Comparison of ENCODE assay signal across 17 cellular contexts in the genomic region with DNA sequence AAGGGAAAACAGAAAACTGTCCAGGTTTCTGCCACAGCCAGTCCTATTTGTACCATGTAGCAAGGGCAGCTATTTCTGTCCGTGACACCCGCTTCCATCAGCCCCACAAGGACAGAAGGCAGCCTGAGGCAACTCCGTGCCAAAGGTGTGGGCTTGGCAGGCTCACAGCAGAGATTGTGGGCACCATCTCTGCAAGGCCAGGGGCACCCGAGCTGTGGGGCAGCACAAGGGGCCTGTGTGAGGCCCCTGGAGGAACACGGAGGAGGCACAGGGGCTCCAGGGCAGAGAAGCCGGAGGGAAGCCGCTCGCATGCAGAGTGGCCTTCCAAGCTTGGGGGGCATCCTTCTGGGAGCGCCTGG. TPM values are rescaled to one million over a fixed set of nuclear protein-coding genes. Genes with fewer than 3 reads are reported as not detected.
DNase-seq lines count a peak whose midpoint lies in the region; ATAC-seq and TF ChIP-seq lines count a peak whose summit lies in the region.
"Had no signal": no experiment of that assay in that cellular context is flagged by ENCODE, and none has a peak within 500 bp of the region (broad histone marks: within the 10 kb centered on the region; RNA-seq: fewer than 3 reads in every experiment).

No MANE protein-coding gene starts in this region.

- H3K27me3 ChIP-seq in mesendoderm (ENCODE audit: insufficient read depth, low read length, poor library complexity) (no peaks in the 10 kb centered on the region), thyroid gland (no peaks in the 10 kb centered on the region), Peyer's patch (no peaks in the 10 kb centered on the region)

- H2BK5ac ChIP-seq in mesendoderm (ENCODE audit: low read length): no peak overlapping the region

- TF ChIP-seq CTCF in WTC11 (IDR thresholded peaks at IDR 0.05) (no peak), thyroid gland (IDR thresholded peaks at IDR 0.05) (no peak), Peyer's patch (IDR thresholded peaks at IDR 0.05) (no peak), mesothelial cell of epicardium (IDR thresholded peaks at IDR 0.05; ENCODE audit: unreplicated experiment) (no peak)

- H2BK15ac ChIP-seq in mesendoderm (replicated peaks; ENCODE audit: low read depth): no peak overlapping the region

- no peak overlapping the region for H2BK120ac ChIP-seq in mesendoderm (ENCODE audit: low read depth, low read length)

- H2AK5ac ChIP-seq in mesendoderm (ENCODE audit: low read length): no peak overlapping the region

- H3K9ac ChIP-seq in mesendoderm (ENCODE audit: low read length): no peak overlapping the region

- H3K4me2 ChIP-seq in mesendoderm (ENCODE audit: low read length): no peak overlapping the region

- no peaks in the 10 kb centered on the region for H3K79me2 ChIP-seq in mesendoderm (ENCODE audit: control insufficient read depth, insufficient read depth, low read length)

- H3K4me1 ChIP-seq in mesendoderm (ENCODE audit: control insufficient read depth, low read depth, low read length) (no peaks in the 10 kb centered on the region), thyroid gland (peaks cover 35 to 57% of the 10 kb centered on the region in 2 donors), Peyer's patch (no peaks in the 10 kb centered on the region)
- H3K4me1 ChIP-seq: BE2C, HAP-1 had no signal

- DNase-seq in WTC11 (ENCODE audit: low spot score): no peak
- DNase-seq in cardiac septum (ENCODE audit: low spot score): peak; percentile 81
- no peak for DNase-seq in mesendoderm
- DNase-seq in thyroid gland: no peak
- DNase-seq in Peyer's patch: no peak
- DNase-seq in mesothelial cell of epicardium (ENCODE audit: low spot score in 2 of 2, unreplicated experiment in 2 of 2): no peak
- DNase-seq in SIG-M5 (lab: John Stamatoyannopoulos, UW): no peak
- DNase-seq: BE2C, KG1, NCI-H1092, NCI-H187, NCI-H446 treated with DMSO at 0.1 percent for 48 hours, NCI-H748 treated with DMSO at 0.1 percent for 48 hours had no signal

- H3K27me3 Mint-ChIP-seq in WTC11 (ENCODE audit: low read depth): no peaks in the 10 kb centered on the region
- H3K27me3 Mint-ChIP-seq in mesothelial cell of epicardium (ENCODE audit: low read depth): no peaks in the 10 kb centered on the region

- no peak overlapping the region for H3K23ac ChIP-seq in mesendoderm (ENCODE audit: low read length)

- no peaks in the 10 kb centered on the region for H3K9me3 Mint-ChIP-seq in WTC11
- no peaks in the 10 kb centered on the region for H3K9me3 Mint-ChIP-seq in mesothelial cell of epicardium

- H3K9me3 ChIP-seq in thyroid gland: no peaks in the 10 kb centered on the region
- no peaks in the 10 kb centered on the region for H3K9me3 ChIP-seq in Peyer's patch
- H3K9me3 ChIP-seq: BE2C, HAP-1 had no signal

- H3K18ac ChIP-seq in mesendoderm (ENCODE audit: low read length): no peak overlapping the region

- H3K36me3 ChIP-seq in mesendoderm (ENCODE audit: control insufficient read depth, insufficient read depth, low read length) (no peaks in the 10 kb centered on the region), thyroid gland (no peaks in the 10 kb centered on the region), Peyer's patch (no peaks in the 10 kb centered on the region)
- H3K36me3 ChIP-seq: BE2C, HAP-1 had no signal

- H3K27ac Mint-ChIP-seq in WTC11 (peak overlapping the region; percentile 32), mesothelial cell of epicardium (no peak overlapping the region)

- no peak for TF ChIP-seq POLR2A in thyroid gland (IDR thresholded peaks at IDR 0.05)
- no peak for TF ChIP-seq POLR2A in Peyer's patch (IDR thresholded peaks at IDR 0.05)

- H3K4ac ChIP-seq in mesendoderm (ENCODE audit: low read depth, low read length): no peak overlapping the region

- no peak overlapping the region for H4K8ac ChIP-seq in mesendoderm (ENCODE audit: low read depth, low read length)

- H3K4me1 Mint-ChIP-seq in WTC11 (peaks cover 41% of the 10 kb centered on the region), mesothelial cell of epicardium (peaks cover 33% of the 10 kb centered on the region)

- peaks cover 4% of the 10 kb centered on the region for H3K79me1 ChIP-seq in mesendoderm (ENCODE audit: low read length)

- no CpG with 5 or more reads among the region's 9 CpGs for WGBS in mesendoderm (ENCODE audit: extremely low coverage, insufficient coverage, low lambda C conversion rate)
- WGBS in thyroid gland, 2 donors: 91 to 92% methylated on average over 9 of the region's 9 CpGs

- H3K4me3 Mint-ChIP-seq in WTC11: no peak overlapping the region
- H3K4me3 Mint-ChIP-seq in mesothelial cell of epicardium: no peak overlapping the region

- CTCF ChIA-PET in WTC11 (lab: Charles Lee): interaction anchor here (5.5 kb wide), 1 partner anchor 86 kb away, joined by 43 read pairs; no protein-coding TSS in a partner anchor

- H3K27ac ChIP-seq in mesendoderm (ENCODE audit: low read depth, low read length) (no peak overlapping the region), thyroid gland (peak overlapping the region in 2 of 3 donors; percentile 77 to 91), Peyer's patch (no peak overlapping the region)

- ATAC-seq in WTC11 (peak; percentile 17), GM21360 (IDR thresholded peaks at IDR 0.05; ENCODE audit: unreplicated experiment) (no peak)

- POLR2A ChIA-PET in WTC11 (lab: Charles Lee): no interaction called here

- peak overlapping the region; percentile 42 for H3K56ac ChIP-seq in mesendoderm (ENCODE audit: low read length)

- H3K4me3 ChIP-seq in mesendoderm (ENCODE audit: low read length): no peak overlapping the region
- no peak overlapping the region for H3K4me3 ChIP-seq in thyroid gland (replicated peaks in 1 of 3)
- H3K4me3 ChIP-seq in Peyer's patch: no peak overlapping the region
- H3K4me3 ChIP-seq: HAP-1 had no signal

- no peaks in the 10 kb centered on the region for H3K36me3 Mint-ChIP-seq in WTC11
- no peaks in the 10 kb centered on the region for H3K36me3 Mint-ChIP-seq in mesothelial cell of epicardium

- H4K5ac ChIP-seq in mesendoderm (ENCODE audit: low read length): no peak overlapping the region

- intact Hi-C loops in cardiac septum (cut with DNase I): loop anchor here (5.0 kb wide), 1 partner anchor 84 kb away; no protein-coding TSS in a partner anchor
- intact Hi-C loops in thyroid gland (cut with DNase I): no loop called here

TF ChIP-seq in WTC11, 78 proteins besides CTCF, POLR2A, EP300 and RAD21:
- TF ChIP-seq, protein P1, sequence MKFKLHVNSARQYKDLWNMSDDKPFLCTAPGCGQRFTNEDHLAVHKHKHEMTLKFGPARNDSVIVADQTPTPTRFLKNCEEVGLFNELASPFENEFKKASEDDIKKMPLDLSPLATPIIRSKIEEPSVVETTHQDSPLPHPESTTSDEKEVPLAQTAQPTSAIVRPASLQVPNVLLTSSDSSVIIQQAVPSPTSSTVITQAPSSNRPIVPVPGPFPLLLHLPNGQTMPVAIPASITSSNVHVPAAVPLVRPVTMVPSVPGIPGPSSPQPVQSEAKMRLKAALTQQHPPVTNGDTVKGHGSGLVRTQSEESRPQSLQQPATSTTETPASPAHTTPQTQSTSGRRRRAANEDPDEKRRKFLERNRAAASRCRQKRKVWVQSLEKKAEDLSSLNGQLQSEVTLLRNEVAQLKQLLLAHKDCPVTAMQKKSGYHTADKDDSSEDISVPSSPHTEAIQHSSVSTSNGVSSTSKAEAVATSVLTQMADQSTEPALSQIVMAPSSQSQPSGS (CRISPR knock-in tag; IDR thresholded peaks at IDR 0.05; ENCODE audit: borderline replicate concordance, low read depth): no peak
- TF ChIP-seq ZNF317 (CRISPR knock-in tag; IDR thresholded peaks at IDR 0.05; ENCODE audit: borderline replicate concordance, low read depth): no peak
- no peak for TF ChIP-seq GRHL2 (CRISPR knock-in tag; IDR thresholded peaks at IDR 0.05; ENCODE audit: insufficient replicate concordance, severe bottlenecking)
- TF ChIP-seq ZNF423 (CRISPR knock-in tag; IDR thresholded peaks at IDR 0.05): no peak
- no peak for TF ChIP-seq ZNF416 (CRISPR knock-in tag; IDR thresholded peaks at IDR 0.05)
TF ChIP-seq in WTC11: peak in this region for 0.

RNA-seq across cellular contexts. Expression of a gene that starts 43.5 kb away (rescaled TPM):
- total RNA-seq in WTC11 (2021): 15.0 to 19.8 TPM (median 18.7 TPM) in 3 replicates
- 16.5 TPM for total RNA-seq in cardiac septum
- polyA plus RNA-seq in mesendoderm (2013, experiment 1 of 2): 0.49 TPM
- polyA plus RNA-seq in mesendoderm (2013, experiment 2 of 2): 0.45 TPM
- total RNA-seq in thyroid gland: 100 to 1,000 TPM in 2 of 4 donors, 10 to 100 TPM in 2; 76.6 to 108 (median 95.7) TPM
- total RNA-seq in Peyer's patch: 1 to 10 TPM in 2 of 4 donors, under 1 TPM in 1, not detected in 1; 0.57 to 5.8 (median 1.2) TPM
- total RNA-seq in mesothelial cell of epicardium: 12.3 to 13.7 TPM (median 13.6 TPM) in 3 replicates
- total RNA-seq: M059J had no signal
- polyA plus RNA-seq: AG04450 had no signal

Comparison
In these comparisons a context has a peak if more than half of its experiments do, and no peak if none do; other contexts are left out.
1. H3K27ac ChIP-seq: peak in thyroid gland (2 of 3); none in mesendoderm (single experiment) and Peyer's patch (0 of 4).